ENCODE assay signal across 19 cellular contexts in genomic region chr9:136149853-136150252, GRCh38. TPM values are rescaled to one million over a fixed set of nuclear protein-coding genes. Genes with fewer than 3 reads are reported as not detected.
DNase-seq lines count a peak whose midpoint lies in the region; ATAC-seq and TF ChIP-seq lines count a peak whose summit lies in the region.
"Had no signal": no experiment of that assay in that cellular context is flagged by ENCODE, and none has a peak within 500 bp of the region (broad histone marks: within the 10 kb centered on the region; RNA-seq: fewer than 3 reads in every experiment).

No MANE protein-coding gene starts in this region.

- H3K4me1 Mint-ChIP-seq in WTC11, result peaks cover 19% of the 10 kb centered on the region
- H3K4me1 Mint-ChIP-seq: CD14-positive monocyte; CD4-positive, alpha-beta memory T cell had no signal

- no peak overlapping the region for H2AK5ac ChIP-seq in mesenchymal stem cell (ENCODE audit: low read length, severe bottlenecking)

- H2AFZ ChIP-seq in mesenchymal stem cell (ENCODE audit: low read depth, low read length), result no peak overlapping the region

- H4K8ac ChIP-seq in mesenchymal stem cell (ENCODE audit: low read length), result no peak overlapping the region

- H3K36me3 ChIP-seq in right atrium auricular region, result no peaks in the 10 kb centered on the region
- H3K36me3 ChIP-seq in mesenchymal stem cell (ENCODE audit: control insufficient read depth in 1 of 2, insufficient read depth in 2 of 2, low read depth in 1 of 2, low read length in 2 of 2), result no peaks in the 10 kb centered on the region
- no peaks in the 10 kb centered on the region for H3K36me3 ChIP-seq in esophagus squamous epithelium
- H3K36me3 ChIP-seq: BLaER1 had no signal

- no peak overlapping the region for H3K18ac ChIP-seq in mesenchymal stem cell (ENCODE audit: low read depth in 1 of 2, low read length in 2 of 2)

- no peaks in the 10 kb centered on the region for H3K4me1 ChIP-seq in right atrium auricular region
- H3K4me1 ChIP-seq in mesenchymal stem cell (ENCODE audit: control insufficient read depth, insufficient read depth, low read depth, low read length), result no peaks in the 10 kb centered on the region
- peaks cover 0 to 12% (median 0%) of the 10 kb centered on the region in 3 donors for H3K4me1 ChIP-seq in esophagus squamous epithelium

- CTCF ChIA-PET in WTC11 (lab: Charles Lee), result interaction anchor here (0.9 to 2.4 kb wide), 2 partner anchors 20 to 26 kb away, joined by 5 to 11 read pairs; no protein-coding TSS in a partner anchor

- H2BK15ac ChIP-seq in mesenchymal stem cell (ENCODE audit: low read depth, poor library complexity, severe bottlenecking), result no peak overlapping the region

- H3K9me3 ChIP-seq in right atrium auricular region, result no peaks in the 10 kb centered on the region
- no peaks in the 10 kb centered on the region for H3K9me3 ChIP-seq in mesenchymal stem cell (ENCODE audit: control insufficient read depth, low read length)
- no peaks in the 10 kb centered on the region for H3K9me3 ChIP-seq in esophagus squamous epithelium
- H3K9me3 ChIP-seq: BLaER1 had no signal

- no peak overlapping the region for H3K27ac Mint-ChIP-seq in WTC11
- H3K27ac Mint-ChIP-seq: CD14-positive monocyte; CD4-positive, alpha-beta memory T cell; HFFc6; IgD-negative memory B cell had no signal

- H3K4me3 ChIP-seq in right atrium auricular region (no peak overlapping the region), mesenchymal stem cell (ENCODE audit: insufficient read depth in 1 of 2, low read depth in 1 of 2, low read length in 2 of 2) (no peak overlapping the region), esophagus squamous epithelium (no peak overlapping the region)
- H3K4me3 ChIP-seq: BLaER1, GM12878 had no signal

- H3K27ac ChIP-seq in right atrium auricular region (no peak overlapping the region), mesenchymal stem cell (ENCODE audit: low read length, poor library complexity, severe bottlenecking) (no peak overlapping the region), esophagus squamous epithelium (no peak overlapping the region)
- H3K27ac ChIP-seq: BLaER1 had no signal

- ATAC-seq in Right ventricle myocardium superior (ENCODE audit: poor library complexity) (no peak), WTC11 (no peak)
- ATAC-seq: GM12878, HCT116 had no signal

- no peaks in the 10 kb centered on the region for H3K36me3 Mint-ChIP-seq in WTC11
- H3K36me3 Mint-ChIP-seq: CD14-positive monocyte; CD4-positive, alpha-beta memory T cell; IgD-negative memory B cell had no signal

- intact Hi-C loops in Right ventricle myocardium superior (cut with DNase I) (no loop called here), esophagus squamous epithelium (cut with DNase I) (loop anchor here (10.0 kb wide), 2 partner anchors 55 to 135 kb away; partner anchors contain the start of gene LHX3)

- H2BK12ac ChIP-seq in mesenchymal stem cell (ENCODE audit: low read length in 2 of 2), result no peak overlapping the region

- no peak overlapping the region for H3K4me2 ChIP-seq in mesenchymal stem cell (ENCODE audit: low read length, poor library complexity, severe bottlenecking)
- H3K4me2 ChIP-seq: BLaER1 had no signal

- DNase-seq in Right ventricle myocardium superior (peak; percentile 12), right atrium auricular region (ENCODE audit: low spot score) (no peak), WTC11 (ENCODE audit: low spot score) (peak; percentile 9), mesenchymal stem cell (no peak), esophagus squamous epithelium (lab: John Stamatoyannopoulos, UW) (no peak), GF-D8 (lab: John Stamatoyannopoulos, UW) (no peak), NCI-H69 (lab: John Stamatoyannopoulos, UW) (no peak)
- DNase-seq: 8988T; CD4-positive, alpha-beta memory T cell; DMS153; DMS79 treated with DMSO at 0.1 percent for 48 hours; HFFc6 had no signal

- peaks cover 5% of the 10 kb centered on the region for H3K27me3 Mint-ChIP-seq in WTC11 (ENCODE audit: low read depth)

- H3K23ac ChIP-seq in mesenchymal stem cell (ENCODE audit: low read length in 2 of 2), result no peak overlapping the region

- POLR2A ChIA-PET in WTC11 (lab: Charles Lee), result no interaction called here

- H3K4ac ChIP-seq in mesenchymal stem cell (ENCODE audit: low read depth in 1 of 2, low read length in 2 of 2), result no peak overlapping the region

- peak overlapping the region; percentile 7 for H4K91ac ChIP-seq in mesenchymal stem cell (ENCODE audit: low read length)

- H3K4me3 Mint-ChIP-seq in WTC11, result no peak overlapping the region
- H3K4me3 Mint-ChIP-seq: CD14-positive monocyte; CD4-positive, alpha-beta memory T cell; HFFc6; IgD-negative memory B cell had no signal

- H2BK120ac ChIP-seq in mesenchymal stem cell (ENCODE audit: low read depth, low read length), result no peak overlapping the region

- no peaks in the 10 kb centered on the region for H3K79me1 ChIP-seq in mesenchymal stem cell (replicated peaks; ENCODE audit: low read length, poor library complexity, severe bottlenecking)

- TF ChIP-seq POLR2A in esophagus squamous epithelium (IDR thresholded peaks at IDR 0.05), result no peak

- no peak for TF ChIP-seq CTCF in right atrium auricular region (IDR thresholded peaks at IDR 0.05)
- no peak for TF ChIP-seq CTCF in WTC11 (IDR thresholded peaks at IDR 0.05)
- TF ChIP-seq CTCF in esophagus squamous epithelium (IDR thresholded peaks at IDR 0.05), result no peak

- H3K9me3 Mint-ChIP-seq in WTC11, result no peaks in the 10 kb centered on the region
- H3K9me3 Mint-ChIP-seq: CD4-positive, alpha-beta memory T cell; HFFc6; IgD-negative memory B cell had no signal

- H3K9ac ChIP-seq in mesenchymal stem cell (ENCODE audit: low read length), result no peak overlapping the region
- H3K9ac ChIP-seq: BLaER1 had no signal

- WGBS in mesenchymal stem cell, result 89% methylated on average over 9 of the region's 9 CpGs
- 91 to 100% methylated on average over 3 to 5 of the region's 9 CpGs for WGBS in esophagus squamous epithelium, 2 donors

- no peak overlapping the region for H2BK5ac ChIP-seq in mesenchymal stem cell (ENCODE audit: low read depth, low read length, poor library complexity, severe bottlenecking)

- H3K14ac ChIP-seq in mesenchymal stem cell (ENCODE audit: low read length in 2 of 2), result no peak overlapping the region

- no peaks in the 10 kb centered on the region for H3K27me3 ChIP-seq in right atrium auricular region
- H3K27me3 ChIP-seq in mesenchymal stem cell (ENCODE audit: control insufficient read depth in 1 of 2, insufficient read depth in 1 of 2, low read length in 2 of 2), result peaks cover 37 to 74% of the 10 kb centered on the region in 2 experiments
- H3K27me3 ChIP-seq in esophagus squamous epithelium, result peaks cover 0 to 59% (median 3%) of the 10 kb centered on the region in 4 donors
- H3K27me3 ChIP-seq: BLaER1 had no signal

TF ChIP-seq in WTC11, 78 proteins besides CTCF, POLR2A, EP300 and RAD21:
- no peak for TF ChIP-seq ZBTB21 (CRISPR knock-in tag; IDR thresholded peaks at IDR 0.05; ENCODE audit: borderline replicate concordance)
- TF ChIP-seq, protein P1, sequence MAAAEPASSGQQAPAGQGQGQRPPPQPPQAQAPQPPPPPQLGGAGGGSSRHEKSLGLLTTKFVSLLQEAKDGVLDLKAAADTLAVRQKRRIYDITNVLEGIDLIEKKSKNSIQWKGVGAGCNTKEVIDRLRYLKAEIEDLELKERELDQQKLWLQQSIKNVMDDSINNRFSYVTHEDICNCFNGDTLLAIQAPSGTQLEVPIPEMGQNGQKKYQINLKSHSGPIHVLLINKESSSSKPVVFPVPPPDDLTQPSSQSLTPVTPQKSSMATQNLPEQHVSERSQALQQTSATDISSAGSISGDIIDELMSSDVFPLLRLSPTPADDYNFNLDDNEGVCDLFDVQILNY (CRISPR knock-in tag; IDR thresholded peaks at IDR 0.05), result no peak
- TF ChIP-seq TP53 (CRISPR knock-in tag; IDR thresholded peaks at IDR 0.05), result no peak
- no peak for TF ChIP-seq RORB (CRISPR knock-in tag; IDR thresholded peaks at IDR 0.05)
- TF ChIP-seq, protein P2, sequence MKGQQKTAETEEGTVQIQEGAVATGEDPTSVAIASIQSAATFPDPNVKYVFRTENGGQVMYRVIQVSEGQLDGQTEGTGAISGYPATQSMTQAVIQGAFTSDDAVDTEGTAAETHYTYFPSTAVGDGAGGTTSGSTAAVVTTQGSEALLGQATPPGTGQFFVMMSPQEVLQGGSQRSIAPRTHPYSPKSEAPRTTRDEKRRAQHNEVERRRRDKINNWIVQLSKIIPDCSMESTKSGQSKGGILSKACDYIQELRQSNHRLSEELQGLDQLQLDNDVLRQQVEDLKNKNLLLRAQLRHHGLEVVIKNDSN (CRISPR knock-in tag; IDR thresholded peaks at IDR 0.05), result no peak
- TF ChIP-seq JUN (CRISPR knock-in tag; IDR thresholded peaks at IDR 0.05), result no peak
- no peak for TF ChIP-seq EMX1 (CRISPR knock-in tag; IDR thresholded peaks at IDR 0.05)
- TF ChIP-seq ETV6 (CRISPR knock-in tag; IDR thresholded peaks at IDR 0.05), result no peak
- TF ChIP-seq NR1H2 (CRISPR knock-in tag; IDR thresholded peaks at IDR 0.05), result no peak
TF ChIP-seq in WTC11: peak in this region for 0.

RNA-seq across cellular contexts. Expression of gene TMEM250, which starts 31.2 kb away (rescaled TPM):
- 16.4 TPM for total RNA-seq in Right ventricle myocardium superior
- total RNA-seq in right atrium auricular region, result 10 to 100 TPM; 20.3 to 29.3 TPM
- 39.4 to 41.0 TPM (median 39.5 TPM) in 3 replicates for total RNA-seq in WTC11 (2021)
- 18.1 TPM for polyA plus RNA-seq in mesenchymal stem cell (2013, experiment 1 of 2)
- 17.5 TPM for polyA plus RNA-seq in mesenchymal stem cell (2013, experiment 2 of 2)
- total RNA-seq in esophagus squamous epithelium, result 10 to 100 TPM; 34.3 to 59.4 (median 43.4) TPM

RNA-seq across cellular contexts. Expression of gene NACC2, which starts 54.8 kb away (rescaled TPM):
- total RNA-seq in Right ventricle myocardium superior (30.8 TPM), right atrium auricular region (10 to 100 TPM; 49.1 to 55.5 TPM), WTC11 (2021) (14.1 to 17.1 TPM (median 14.5 TPM) in 3 replicates), esophagus squamous epithelium (10 to 100 TPM; 10.4 to 21.6 (median 12.8) TPM)
- 25.9 TPM for polyA plus RNA-seq in mesenchymal stem cell (2013, experiment 1 of 2)
- 26.0 TPM for polyA plus RNA-seq in mesenchymal stem cell (2013, experiment 2 of 2)

RNA-seq across cellular contexts. Expression of gene LHX3, which starts 55.1 kb away (rescaled TPM):
- not detected for total RNA-seq in Right ventricle myocardium superior
- total RNA-seq in right atrium auricular region, result under 1 TPM in 1 of 2 donors, not detected in 1; 0.16 TPM
- 0.11 TPM in 1 of 3 replicates, not detected in the others for total RNA-seq in WTC11 (2021)
- polyA plus RNA-seq in mesenchymal stem cell (2013, experiment 1 of 2), result not detected
- polyA plus RNA-seq in mesenchymal stem cell (2013, experiment 2 of 2), result not detected
- not detected for total RNA-seq in esophagus squamous epithelium
- total RNA-seq: CD4-positive, alpha-beta memory T cell; GM12878; H4; HFFc6 had no signal
- polyA plus RNA-seq: AG04450; CD14-positive monocyte; CD4-positive, alpha-beta memory T cell; GM12878; IgD-negative memory B cell had no signal

Comparison
In these comparisons a context has a peak if more than half of its experiments do, and no peak if none do; other contexts are left out.
1. DNase-seq: peak in Right ventricle myocardium superior (single experiment) and WTC11 (single experiment); none in right atrium auricular region (single experiment), mesenchymal stem cell (single experiment), esophagus squamous epithelium (single experiment), GF-D8 (single experiment) and NCI-H69 (single experiment).